ENCODE assay signal across 1 cellular context in genomic region chr12:4978737-4979136, GRCh38.
TF ChIP-seq lines count a peak whose summit lies in the region.

No MANE protein-coding gene starts in this region.

TF ChIP-seq in WTC11, 78 proteins besides CTCF, POLR2A, EP300 and RAD21 (continued from another document):
- TF ChIP-seq, protein P1, sequence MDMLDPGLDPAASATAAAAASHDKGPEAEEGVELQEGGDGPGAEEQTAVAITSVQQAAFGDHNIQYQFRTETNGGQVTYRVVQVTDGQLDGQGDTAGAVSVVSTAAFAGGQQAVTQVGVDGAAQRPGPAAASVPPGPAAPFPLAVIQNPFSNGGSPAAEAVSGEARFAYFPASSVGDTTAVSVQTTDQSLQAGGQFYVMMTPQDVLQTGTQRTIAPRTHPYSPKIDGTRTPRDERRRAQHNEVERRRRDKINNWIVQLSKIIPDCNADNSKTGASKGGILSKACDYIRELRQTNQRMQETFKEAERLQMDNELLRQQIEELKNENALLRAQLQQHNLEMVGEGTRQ (CRISPR knock-in tag; IDR thresholded peaks at IDR 0.05): no peak
- TF ChIP-seq GTF2I (CRISPR knock-in tag; conservative IDR thresholded peaks at IDR 0.05) (no peak), TCF7 (CRISPR knock-in tag; IDR thresholded peaks at IDR 0.05; ENCODE audit: low read depth) (no peak), SMAD4 (CRISPR knock-in tag; IDR thresholded peaks at IDR 0.05) (no peak), ZNF423 (CRISPR knock-in tag; IDR thresholded peaks at IDR 0.05) (no peak), ARID4B (CRISPR knock-in tag; IDR thresholded peaks at IDR 0.05; ENCODE audit: borderline replicate concordance) (no peak), NR3C1 (CRISPR knock-in tag; conservative IDR thresholded peaks at IDR 0.05; ENCODE audit: low read depth) (no peak), MAX (CRISPR knock-in tag; IDR thresholded peaks at IDR 0.05) (no peak), HMGA2 (CRISPR knock-in tag; IDR thresholded peaks at IDR 0.05) (no peak)
TF ChIP-seq in WTC11: peak in this region for 0.
